In the genomic region with DNA sequence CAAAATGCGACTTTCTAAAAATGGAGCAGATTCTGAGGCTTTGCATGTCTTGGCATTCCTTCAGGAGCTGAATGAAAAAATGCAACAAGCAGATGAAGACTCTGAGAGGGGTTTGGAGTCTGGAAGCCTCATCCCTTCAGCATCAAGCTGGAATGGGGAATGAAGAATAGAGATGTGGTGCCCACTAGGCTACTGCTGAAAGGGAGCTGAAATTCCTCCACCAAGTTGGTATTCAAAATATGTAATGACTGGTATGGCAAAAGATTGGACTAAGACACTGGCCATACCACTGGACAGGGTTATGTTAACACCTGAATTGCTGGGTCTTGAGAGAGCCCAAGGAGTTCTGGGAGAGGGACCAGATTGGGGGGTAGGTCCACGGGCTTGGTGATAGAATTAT, we compare ENCODE assay signal across 26 cellular contexts. TPM values are rescaled to one million over a fixed set of nuclear protein-coding genes. Genes with fewer than 3 reads are reported as not detected.
DNase-seq lines count a peak whose midpoint lies in the region; ATAC-seq, FAIRE-seq and TF ChIP-seq lines count a peak whose summit lies in the region.
"Had no signal": no experiment of that assay in that cellular context is flagged by ENCODE, and none has a peak within 500 bp of the region (broad histone marks: within the 10 kb centered on the region; RNA-seq: fewer than 3 reads in every experiment).

No MANE protein-coding gene starts in this region.

- H3K9me3 Mint-ChIP-seq in memory B cell = no peaks in the 10 kb centered on the region
- peaks cover 4 to 5% of the 10 kb centered on the region in 2 donors for H3K9me3 Mint-ChIP-seq in activated T-cell treated with anti-CD3 and anti-CD28 coated beads, Interleukin-2, amount 50 U/mL, for 72 hours
- H3K9me3 Mint-ChIP-seq: GM23338 had no signal

- intact Hi-C loops in Panc1 (cut with micrococcal nuclease; ENCODE audit: unreplicated experiment) = no loop called here

- TF ChIP-seq POLR2A in GM12891 (IDR thresholded peaks at IDR 0.05; ENCODE audit: low read depth, low read length) = no peak

- peaks cover 33% of the 10 kb centered on the region for H3K4me1 Mint-ChIP-seq in memory B cell
- peaks cover 21% of the 10 kb centered on the region for H3K4me1 Mint-ChIP-seq in activated T-cell treated with anti-CD3 and anti-CD28 coated beads, Interleukin-2, amount 50 U/mL, for 72 hours (ENCODE audit: low read depth)

- no TSS peak for BruUV-seq in Panc1 (replicated peaks; lab: Mats Ljungman, UMichigan)

- H3K4me3 ChIP-seq in Panc1 (ENCODE audit: low read depth in 2 of 2, low read length in 2 of 2) = no peak overlapping the region
- H3K4me3 ChIP-seq: GM23338, HAP-1, PC-9, SJSA1 had no signal

- peaks cover 43% of the 10 kb centered on the region for H3K36me3 Mint-ChIP-seq in memory B cell
- H3K36me3 Mint-ChIP-seq in activated T-cell treated with anti-CD3 and anti-CD28 coated beads, Interleukin-2, amount 50 U/mL, for 72 hours (ENCODE audit: insufficient read depth in 2 of 2) = peaks cover 3 to 4% of the 10 kb centered on the region in 2 donors

- POLR2A ChIA-PET in Panc1 (lab: Charles Lee) = interaction anchor here (0.5 kb wide), 1 partner anchor 28 kb away, joined by 3 read pairs; no protein-coding TSS in a partner anchor

- H3K9me3 ChIP-seq in Panc1 (ENCODE audit: control insufficient read depth, insufficient read depth, low read depth, low read length) = no peaks in the 10 kb centered on the region
- H3K9me3 ChIP-seq: BE2C, HAP-1, SJSA1 had no signal

- no peaks in the 10 kb centered on the region for H3K27me3 ChIP-seq in Panc1 (ENCODE audit: control insufficient read depth, insufficient read depth, low read length)
- H3K27me3 ChIP-seq: BE2C, SJSA1 had no signal

- peak overlapping the region; percentile 28 for H3K27ac Mint-ChIP-seq in memory B cell
- no peak overlapping the region for H3K27ac Mint-ChIP-seq in activated T-cell treated with anti-CD3 and anti-CD28 coated beads, Interleukin-2, amount 50 U/mL, for 72 hours
- H3K27ac Mint-ChIP-seq: GM23338 had no signal

- H3K36me3 ChIP-seq in Panc1 (ENCODE audit: control insufficient read depth, insufficient read depth, low read length) = no peaks in the 10 kb centered on the region
- H3K36me3 ChIP-seq: BE2C, HAP-1, SJSA1 had no signal

- in situ Hi-C loops in Panc1 (cut with HindIII; ENCODE audit: low pct_unique_long_range_greater_than_20kb, low sequenced_read_pairs) = no loop called here

- FAIRE-seq in D721Med (lab: Jason Lieb, UNC) (no peak), GM12891 (lab: Jason Lieb, UNC) (no peak)

- CTCF ChIA-PET in Panc1 (lab: Charles Lee) = no interaction called here

- ATAC-seq in Panc1 (no peak), memory B cell (ENCODE audit: low read depth) (no peak)
- no peak for ATAC-seq in activated T-cell treated with anti-CD3 and anti-CD28 coated beads, Interleukin-2, amount 50 U/mL, for 72 hours (replicated peaks in 1 of 2)
- ATAC-seq: GM23338 had no signal

- no peak overlapping the region for H3K4me3 Mint-ChIP-seq in memory B cell
- H3K4me3 Mint-ChIP-seq in activated T-cell treated with anti-CD3 and anti-CD28 coated beads, Interleukin-2, amount 50 U/mL, for 72 hours = no peak overlapping the region
- H3K4me3 Mint-ChIP-seq: GM23338 had no signal

- H3K4me1 ChIP-seq in Panc1 (ENCODE audit: control insufficient read depth, insufficient read depth, low read length) = peaks cover 24% of the 10 kb centered on the region

- TF ChIP-seq CTCF in Panc1 (IDR thresholded peaks at IDR 0.05) = no peak
- no peak for TF ChIP-seq CTCF in D721Med (IDR thresholded peaks at IDR 0.05; ENCODE audit: insufficient read depth, missing control alignments)

- no peaks in the 10 kb centered on the region for H3K27me3 Mint-ChIP-seq in memory B cell
- H3K27me3 Mint-ChIP-seq in activated T-cell treated with anti-CD3 and anti-CD28 coated beads, Interleukin-2, amount 50 U/mL, for 72 hours (ENCODE audit: low read depth) = no peaks in the 10 kb centered on the region

- H3K27ac ChIP-seq in Panc1 (ENCODE audit: low read length) = peak overlapping the region; percentile 19; the same call in 1 of the 2 replicates
- H3K27ac ChIP-seq: KMS-11, PC-9, SJSA1 had no signal

- DNase-seq in AG08395 (ENCODE audit: low spot score) = peak; percentile 30
- DNase-seq in EH (ENCODE audit: low read depth) = peak; percentile 52
- no peak for DNase-seq in Panc1 (ENCODE audit: low read depth, low spot score)
- DNase-seq in memory B cell (ENCODE audit: low spot score in 2 of 2) = no peak
- DNase-seq in D721Med (ENCODE audit: insufficient read length, low spot score) = no peak
- no peak for DNase-seq in activated T-cell treated with anti-CD3 and anti-CD28 coated beads, Interleukin-2, amount 50 U/mL, for 72 hours
- DNase-seq in GM12891 (ENCODE audit: insufficient read length, low spot score) = no peak
- DNase-seq: BE2C, Calu3, DMS153, DND-41, MM.1S, NCI-H1694, NCI-H2029 treated with DMSO at 0.1 percent for 48 hours, NCI-H2171 treated with DMSO at 0.1 percent for 48 hours, NCI-H446 treated with DMSO at 0.1 percent for 48 hours, NCI-H526, NCI-H82, PC-9, Right ventricle myocardium superior, RPMI8226, T-helper 1 cell had no signal

TF ChIP-seq in GM12891, 5 proteins besides CTCF, POLR2A, EP300 and RAD21:
- TF ChIP-seq POLR2AphosphoS5 (IDR thresholded peaks at IDR 0.05; ENCODE audit: low read depth, low read length) = no peak
- no peak for TF ChIP-seq PAX5 (IDR thresholded peaks at IDR 0.05; ENCODE audit: insufficient read depth, low read length, severe bottlenecking)
- no peak for TF ChIP-seq SPI1 (IDR thresholded peaks at IDR 0.05; ENCODE audit: low read depth, low read length)
- TF ChIP-seq TAF1 (IDR thresholded peaks at IDR 0.05; ENCODE audit: low read depth, low read length) = no peak
- TF ChIP-seq POU2F2 (IDR thresholded peaks at IDR 0.05; ENCODE audit: low read depth, low read length) = no peak

RNA-seq across cellular contexts. Expression of gene IFIT2, which starts 5.4 kb away (rescaled TPM):
- total RNA-seq in Panc1 (2021; ENCODE audit: unreplicated experiment) = 31.6 TPM
- polyA plus RNA-seq in Panc1 (2012; ENCODE audit: insufficient read length) = 6.9 TPM
- 10 to 100 TPM; 10.8 to 36.0 TPM for total RNA-seq in activated T-cell treated with anti-CD3 and anti-CD28 coated beads, Interleukin-2, amount 50 U/mL, for 72 hours
- 7.0 TPM for polyA plus RNA-seq in GM12891 (2012; ENCODE audit: low read depth, missing spikeins)
- total RNA-seq: GM23338 had no signal

RNA-seq across cellular contexts. Expression of gene IFIT3, which starts 20.6 kb away (rescaled TPM):
- total RNA-seq in Panc1 (2021; ENCODE audit: unreplicated experiment) = 29.8 TPM
- polyA plus RNA-seq in Panc1 (2012; ENCODE audit: insufficient read length) = 5.2 TPM
- total RNA-seq in activated T-cell treated with anti-CD3 and anti-CD28 coated beads, Interleukin-2, amount 50 U/mL, for 72 hours = 10 to 100 TPM in 1 of 2 donors, 1 to 10 TPM in 1; 6.7 to 19.5 TPM
- polyA plus RNA-seq in GM12891 (2012; ENCODE audit: low read depth, missing spikeins) = 42.4 TPM

RNA-seq across cellular contexts. Expression of gene LIPA, which starts 55.6 kb away (rescaled TPM):
- 172 TPM for total RNA-seq in Panc1 (2021; ENCODE audit: unreplicated experiment)
- 69.3 TPM for polyA plus RNA-seq in Panc1 (2012; ENCODE audit: insufficient read length)
- total RNA-seq in activated T-cell treated with anti-CD3 and anti-CD28 coated beads, Interleukin-2, amount 50 U/mL, for 72 hours = 10 to 100 TPM; 19.5 to 21.3 TPM
- polyA plus RNA-seq in GM12891 (2012; ENCODE audit: low read depth, missing spikeins) = 22.6 TPM

Comparison
In these comparisons a context has a peak if more than half of its experiments do, and no peak if none do; other contexts are left out.
1. DNase-seq: peak in AG08395 (single experiment) and EH (single experiment); none in Panc1 (single experiment), memory B cell (0 of 2), D721Med (single experiment), activated T-cell treated with anti-CD3 and anti-CD28 coated beads, Interleukin-2, amount 50 U/mL, for 72 hours (0 of 2) and GM12891 (single experiment).